ENCODE assay signal across 8 cellular contexts in the genomic region with DNA sequence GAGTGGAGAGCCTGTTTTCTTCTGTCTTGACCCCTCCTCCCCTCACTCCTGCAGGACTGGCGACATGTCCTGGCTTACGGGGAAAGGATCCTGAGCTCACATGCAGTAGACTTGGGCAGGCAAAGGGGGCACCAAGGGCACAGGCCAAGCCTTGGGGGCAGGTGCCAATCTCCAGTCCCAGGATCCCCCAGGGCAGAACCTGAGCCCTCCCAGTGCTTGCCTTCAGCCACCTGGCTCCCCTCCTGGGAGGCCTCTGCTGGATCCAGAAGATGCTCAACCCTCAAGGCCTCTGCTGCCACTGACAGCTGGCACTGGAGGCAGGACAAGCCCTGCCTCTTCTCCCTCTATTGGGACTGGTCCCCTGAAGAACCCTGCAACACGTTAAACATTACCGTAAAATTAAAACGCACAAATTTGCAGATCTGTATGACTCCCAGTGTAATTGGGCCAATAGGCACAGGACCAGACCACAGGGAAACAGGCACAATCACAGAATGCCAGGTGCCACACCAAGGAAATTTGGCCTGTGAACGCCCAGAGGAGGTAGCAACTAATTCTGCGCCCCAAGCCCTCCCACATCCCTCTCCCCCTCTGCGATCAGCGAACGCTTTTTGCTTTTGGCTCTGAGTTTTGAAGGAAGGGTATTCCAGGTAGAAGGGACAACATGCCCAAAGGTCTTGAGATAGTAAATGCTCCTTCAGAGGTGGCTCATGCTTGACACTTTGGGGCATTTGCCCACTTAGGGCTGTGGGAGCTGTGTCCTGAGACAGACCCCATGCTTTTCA. TPM values are rescaled to one million over a fixed set of nuclear protein-coding genes. Genes with fewer than 3 reads are reported as not detected.
DNase-seq lines count a peak whose midpoint lies in the region; ATAC-seq and TF ChIP-seq lines count a peak whose summit lies in the region.

No MANE protein-coding gene starts in this region.

- POLR2A ChIA-PET in PC-9 (lab: Charles Lee; ENCODE audit: unreplicated experiment) = no interaction called here

- TF ChIP-seq CTCF in DND-41 (IDR thresholded peaks at IDR 0.05; ENCODE audit: borderline replicate concordance, extremely low read depth, low read length, poor library complexity, severe bottlenecking) = no peak
- TF ChIP-seq CTCF in PC-9 (conservative IDR thresholded peaks at IDR 0.05) = no peak
- no peak for TF ChIP-seq CTCF in epithelial cell of esophagus (IDR thresholded peaks at IDR 0.05; ENCODE audit: insufficient read depth, low read depth, low read length, missing control alignments)
- no peak for TF ChIP-seq CTCF in ovary (IDR thresholded peaks at IDR 0.05)

- H3K4me1 ChIP-seq in DND-41 (ENCODE audit: insufficient read depth, low read length) = peaks cover 30% of the 10 kb centered on the region
- H3K4me1 ChIP-seq in PC-9 (replicated peaks; ENCODE audit: insufficient read depth) = peaks cover 8% of the 10 kb centered on the region; the same call in 1 of the 2 replicates
- peaks cover 17% of the 10 kb centered on the region for H3K4me1 ChIP-seq in ovary (ENCODE audit: insufficient read depth)

- ATAC-seq in DND-41 (ENCODE audit: insufficient read depth, low read depth) = no peak
- ATAC-seq in HG03025 (IDR thresholded peaks at IDR 0.05; ENCODE audit: low FRiP score, unreplicated experiment) = no peak

- peak overlapping the region; percentile 95 for H2AFZ ChIP-seq in DND-41 (ENCODE audit: low read depth, low read length)
- H2AFZ ChIP-seq in PC-9 = peak overlapping the region; percentile 89

- H3K36me3 ChIP-seq in DND-41 (ENCODE audit: insufficient read depth, low read length) (peaks cover 22% of the 10 kb centered on the region), PC-9 (ENCODE audit: low read depth) (no peaks in the 10 kb centered on the region), ovary (no peaks in the 10 kb centered on the region)

- H3K4me2 ChIP-seq in DND-41 (ENCODE audit: insufficient read depth, low read length) = peak overlapping the region; percentile 92
- H3K4me2 ChIP-seq in PC-9 = peak overlapping the region; percentile 88

- H3K79me2 ChIP-seq in DND-41 (ENCODE audit: insufficient read depth, low read length) (peaks cover 34% of the 10 kb centered on the region), PC-9 (ENCODE audit: low read depth) (no peaks in the 10 kb centered on the region)

- no peak for TF ChIP-seq EP300 in ovary (IDR thresholded peaks at IDR 0.05)

- DNase-seq in DND-41 = no peak
- DNase-seq in PC-9 = no peak
- no peak for DNase-seq in epithelial cell of esophagus (ENCODE audit: low read depth)
- no peak for DNase-seq in ovary
- no peak for DNase-seq in KBM-7
- DNase-seq in middle frontal gyrus (ENCODE audit: extremely low spot score, low spot score) = no peak
- DNase-seq in stimulated activated CD8-positive, alpha-beta memory T cell treated with anti-CD3 and anti-CD28 coated beads, Interleukin-4, amount 100 ng/mL, for 48 hours = no peak

- H3K9me3 ChIP-seq in DND-41 (ENCODE audit: insufficient read depth, low read length, severe bottlenecking) (peaks cover 5% of the 10 kb centered on the region), PC-9 (ENCODE audit: insufficient read depth, low read depth) (peaks cover 5% of the 10 kb centered on the region; the same call in 1 of the 2 replicates), ovary (no peaks in the 10 kb centered on the region)

- H3K9me2 ChIP-seq in PC-9 (ENCODE audit: insufficient read depth) = no peaks in the 10 kb centered on the region

- H3K27ac ChIP-seq in DND-41 (ENCODE audit: low read length) = peak overlapping the region; percentile 94
- 0 out of 2 replicates have a peak overlapping the region, but pooled peaks have one; percentile 26 for H3K27ac ChIP-seq in PC-9
- H3K27ac ChIP-seq in ovary = peak overlapping the region; percentile 82 to 87

- TF ChIP-seq POLR2A in ovary (IDR thresholded peaks at IDR 0.05) = no peak

- 41 to 51% (median 44%) methylated on average over 10 of the region's 10 CpGs for WGBS in ovary, 3 donors

- H3K9ac ChIP-seq in DND-41 (ENCODE audit: low read depth, low read length) = peak overlapping the region; percentile 88

- peak overlapping the region; percentile 78 to 88 for H3K4me3 ChIP-seq in DND-41 (ENCODE audit: low read depth in 1 of 2, low read length in 2 of 2)
- H3K4me3 ChIP-seq in PC-9 = peak overlapping the region; percentile 63
- H3K4me3 ChIP-seq in epithelial cell of esophagus (ENCODE audit: low read length) = peak overlapping the region; percentile 85
- peak overlapping the region; percentile 84 for H3K4me3 ChIP-seq in ovary

- no peaks in the 10 kb centered on the region for H3K27me3 ChIP-seq in DND-41 (ENCODE audit: insufficient read depth, low read length, poor library complexity)
- no peaks in the 10 kb centered on the region for H3K27me3 ChIP-seq in PC-9 (ENCODE audit: insufficient read depth, low read depth)
- no peaks in the 10 kb centered on the region for H3K27me3 ChIP-seq in ovary

- no peaks in the 10 kb centered on the region for H3F3A ChIP-seq in PC-9 (ENCODE audit: insufficient read depth, low read depth)

- no TSS peak for BruUV-seq in PC-9 (replicated peaks; lab: Mats Ljungman, UMichigan)

- in situ Hi-C loops in KBM-7 (cut with MboI; ENCODE audit: low pct_unique_long_range_greater_than_20kb, low sequenced_read_pairs) = no loop called here

- CTCF ChIA-PET in PC-9 (lab: Charles Lee) = no interaction called here

- H4K20me1 ChIP-seq in DND-41 (ENCODE audit: insufficient read depth, low read length) (no peaks in the 10 kb centered on the region), PC-9 (ENCODE audit: insufficient read depth) (no peaks in the 10 kb centered on the region)

- intact Hi-C loops in PC-9 (cut with micrococcal nuclease; ENCODE audit: unreplicated experiment) (no loop called here), ovary (cut with DNase I) (loop anchor here in 1 of 4 donors (5.0 kb wide), 1 partner anchor 66 kb away; a partner anchor contains a TSS)

RNA-seq across cellular contexts. Expression of a gene that starts 1.0 kb away (rescaled TPM):
- total RNA-seq in PC-9 (2021) (23.2 and 23.4 TPM in 2 replicates), ovary (10 to 100 TPM; 30.4 to 73.4 (median 51.6) TPM)
- 10 to 100 TPM; 28.2 to 32.3 TPM for polyA plus RNA-seq in ovary

RNA-seq across cellular contexts. Expression of a gene that starts 14.1 kb away (rescaled TPM):
- 6.9 and 7.4 TPM in 2 replicates for total RNA-seq in PC-9 (2021)
- 1 to 10 TPM in 4 of 7 donors, under 1 TPM in 3; 0.43 to 2.7 (median 1.1) TPM for total RNA-seq in ovary
- 1 to 10 TPM in 1 of 2 donors, not detected in 1; 1.1 TPM for polyA plus RNA-seq in ovary

RNA-seq across cellular contexts. Expression of a gene that starts 20.8 kb away (rescaled TPM):
- total RNA-seq in PC-9 (2021) (16.4 and 17.0 TPM in 2 replicates), ovary (10 to 100 TPM; 27.5 to 54.0 (median 39.3) TPM)
- 10 to 100 TPM in 1 of 2 donors, 1 to 10 TPM in 1; 7.8 to 54.9 TPM for polyA plus RNA-seq in ovary

RNA-seq across cellular contexts. Expression of a gene that starts 33.8 kb away (rescaled TPM):
- total RNA-seq in PC-9 (2021) = 2.4 and 2.7 TPM in 2 replicates
- total RNA-seq in ovary = 1 to 10 TPM in 4 of 7 donors, under 1 TPM in 3; 0.69 to 1.6 (median 1.0) TPM
- polyA plus RNA-seq in ovary = 1 to 10 TPM in 1 of 2 donors, under 1 TPM in 1; 0.47 to 1.3 TPM

RNA-seq across cellular contexts. Expression of a gene that starts 51.2 kb away (rescaled TPM):
- not detected in 2 replicates for total RNA-seq in PC-9 (2021)
- 1 to 10 TPM in 1 of 7 donors, under 1 TPM in 4, not detected in 2; 0.23 to 4.8 (median 0.61) TPM for total RNA-seq in ovary
- under 1 TPM; 0.16 to 0.30 TPM for polyA plus RNA-seq in ovary

Comparison
In these comparisons a context has a peak if more than half of its experiments do, and no peak if none do; other contexts are left out.
1. H3K27ac ChIP-seq: peak in every context shown above with its lines; median percentile 94 in DND-41; 84 in ovary; 26 in PC-9.